14 cellular contexts compared by ENCODE assay signal in the genomic region with DNA sequence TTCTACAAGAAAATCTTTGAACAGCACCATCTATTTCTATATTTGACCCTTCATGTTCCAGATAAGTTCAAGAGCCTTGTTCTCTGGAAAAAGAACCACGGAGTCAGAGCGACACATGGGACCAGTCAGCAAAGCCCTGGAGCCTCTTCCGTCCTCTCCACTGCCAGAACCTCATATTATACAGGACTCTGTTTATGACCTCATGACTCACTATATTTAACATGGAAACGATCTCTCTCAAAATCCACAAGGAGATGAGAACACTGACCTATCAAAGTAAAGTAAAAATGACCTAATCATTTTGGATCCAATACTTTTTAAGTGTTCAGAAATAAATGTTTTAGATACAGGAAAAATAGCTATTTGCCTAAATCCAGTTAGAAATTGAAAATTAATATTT.
DNase-seq lines count a peak whose midpoint lies in the region; ATAC-seq and TF ChIP-seq lines count a peak whose summit lies in the region.
"Had no signal": no experiment of that assay in that cellular context is flagged by ENCODE, and none has a peak within 500 bp of the region (broad histone marks: within the 10 kb centered on the region; RNA-seq: fewer than 3 reads in every experiment).

No MANE protein-coding gene starts in this region.

- no peak for DNase-seq in activated CD4-positive, alpha-beta T cell treated with anti-CD3 and anti-CD28 coated beads for 36 hours
- no peak for DNase-seq in activated CD4-positive, alpha-beta T cell treated with anti-CD3 and anti-CD28 coated beads, Interleukin-2, amount 50 U/mL, for 1 hour
- DNase-seq in epithelial cell of esophagus (ENCODE audit: low read depth) (peak; percentile 11), osteocyte (ENCODE audit: extremely low spot score, unreplicated experiment) (no peak), AML-193 (lab: John Stamatoyannopoulos, UW) (no peak)
- DNase-seq in activated T-helper 1 cell treated with anti-CD3 and anti-CD28 coated beads, Interleukin-12 subunit alpha, Interleukin-12 subunit beta, Interleukin-2, Interleukin-4 antibody, amounts not matched to agents 30 ng/mL and 10 ng/mL and 1 ng/mL, durations not matched to agents 14 hours and 24 hours and 36 hours (ENCODE audit: low spot score), result no peak
- DNase-seq: cerebellar nuclear complex, DMS53, gastrocnemius medialis, small intestine, upper lobe of right lung had no signal

- intact Hi-C loops in activated CD4-positive, alpha-beta T cell treated with anti-CD3 and anti-CD28 coated beads for 36 hours (cut with DNase I, micrococcal nuclease), result no loop called here
- intact Hi-C loops in activated T-helper 1 cell treated with anti-CD3 and anti-CD28 coated beads, Interleukin-12 subunit alpha, Interleukin-12 subunit beta, Interleukin-2, Interleukin-4 antibody, amounts not matched to agents 30 ng/mL and 10 ng/mL and 1 ng/mL, durations not matched to agents 14 hours and 24 hours and 36 hours (cut with micrococcal nuclease), result no loop called here

- no peak for ATAC-seq in activated CD4-positive, alpha-beta T cell treated with anti-CD3 and anti-CD28 coated beads for 36 hours
- no peak for ATAC-seq in GM18873 (IDR thresholded peaks at IDR 0.05; ENCODE audit: low FRiP score, unreplicated experiment)
- ATAC-seq: gastrocnemius medialis; natural killer cell treated with Interleukin-12 subunit alpha and Interleukin-12 subunit beta and Interleukin-15 and Interleukin-18, amount 100 ng/mL, for 72 hours; upper lobe of right lung had no signal

- H3K4me1 ChIP-seq in OCI-LY3 (ENCODE audit: low read length), result peaks cover 6% of the 10 kb centered on the region
- H3K4me1 ChIP-seq: gastrocnemius medialis, upper lobe of right lung had no signal

- H3K4me1 Mint-ChIP-seq in activated CD4-positive, alpha-beta T cell treated with anti-CD3 and anti-CD28 coated beads for 36 hours, result peaks cover 90% of the 10 kb centered on the region
- peaks cover 27% of the 10 kb centered on the region for H3K4me1 Mint-ChIP-seq in osteocyte (ENCODE audit: unreplicated experiment)
- peaks cover 76% of the 10 kb centered on the region for H3K4me1 Mint-ChIP-seq in activated T-helper 1 cell treated with anti-CD3 and anti-CD28 coated beads, Interleukin-12 subunit alpha, Interleukin-12 subunit beta, Interleukin-2, Interleukin-4 antibody, amounts not matched to agents 30 ng/mL and 10 ng/mL and 1 ng/mL, durations not matched to agents 14 hours and 24 hours and 36 hours (ENCODE audit: low read depth)

- no peaks in the 10 kb centered on the region for H3K79me2 ChIP-seq in OCI-LY3 (ENCODE audit: low read length)

- H3K27ac ChIP-seq in OCI-LY3 (ENCODE audit: low read length), result no peak overlapping the region
- H3K27ac ChIP-seq: gastrocnemius medialis, upper lobe of right lung had no signal

- H3K4me2 ChIP-seq in OCI-LY3 (ENCODE audit: low read length), result peak overlapping the region; percentile 63

- no peaks in the 10 kb centered on the region for H3K36me3 ChIP-seq in OCI-LY3 (replicated peaks; ENCODE audit: low read depth, low read length)
- H3K36me3 ChIP-seq: gastrocnemius medialis, upper lobe of right lung had no signal

- CTCF ChIA-PET in activated CD4-positive, alpha-beta T cell treated with anti-CD3 and anti-CD28 coated beads for 36 hours (lab: Charles Lee), result interaction anchor here (0.6 to 1.6 kb wide), 3 partner anchors 17 to 64 kb away, joined by 4 to 6 read pairs (median 6); no protein-coding TSS in a partner anchor

- H3K9me3 Mint-ChIP-seq in activated CD4-positive, alpha-beta T cell treated with anti-CD3 and anti-CD28 coated beads for 36 hours (ENCODE audit: low read depth), result no peaks in the 10 kb centered on the region
- no peaks in the 10 kb centered on the region for H3K9me3 Mint-ChIP-seq in osteocyte (ENCODE audit: unreplicated experiment)
- peaks cover 1% of the 10 kb centered on the region for H3K9me3 Mint-ChIP-seq in activated T-helper 1 cell treated with anti-CD3 and anti-CD28 coated beads, Interleukin-12 subunit alpha, Interleukin-12 subunit beta, Interleukin-2, Interleukin-4 antibody, amounts not matched to agents 30 ng/mL and 10 ng/mL and 1 ng/mL, durations not matched to agents 14 hours and 24 hours and 36 hours
- H3K9me3 Mint-ChIP-seq: natural killer cell treated with Interleukin-12 subunit alpha and Interleukin-12 subunit beta and Interleukin-15 and Interleukin-18, amount 100 ng/mL, for 72 hours had no signal

- H4K20me1 ChIP-seq in OCI-LY3 (ENCODE audit: insufficient read depth, low read length), result no peaks in the 10 kb centered on the region

- POLR2A ChIA-PET in activated CD4-positive, alpha-beta T cell treated with anti-CD3 and anti-CD28 coated beads for 36 hours (lab: Charles Lee), result no interaction called here

- H3K4me3 ChIP-seq in OCI-LY3 (ENCODE audit: low read length) (peak overlapping the region; percentile 64), epithelial cell of esophagus (ENCODE audit: low read length) (no peak overlapping the region)
- H3K4me3 ChIP-seq: gastrocnemius medialis, upper lobe of right lung had no signal

- peak overlapping the region; percentile 68 for H3K27ac Mint-ChIP-seq in activated CD4-positive, alpha-beta T cell treated with anti-CD3 and anti-CD28 coated beads for 36 hours
- peak overlapping the region; percentile 58 for H3K27ac Mint-ChIP-seq in osteocyte (ENCODE audit: unreplicated experiment)
- no peak overlapping the region for H3K27ac Mint-ChIP-seq in activated T-helper 1 cell treated with anti-CD3 and anti-CD28 coated beads, Interleukin-12 subunit alpha, Interleukin-12 subunit beta, Interleukin-2, Interleukin-4 antibody, amounts not matched to agents 30 ng/mL and 10 ng/mL and 1 ng/mL, durations not matched to agents 14 hours and 24 hours and 36 hours

- no peaks in the 10 kb centered on the region for H3K9me3 ChIP-seq in OCI-LY3 (ENCODE audit: insufficient read depth, low read length)
- H3K9me3 ChIP-seq: gastrocnemius medialis, upper lobe of right lung had no signal

- H3K4me3 Mint-ChIP-seq in activated CD4-positive, alpha-beta T cell treated with anti-CD3 and anti-CD28 coated beads for 36 hours, result peak overlapping the region; percentile 9
- H3K4me3 Mint-ChIP-seq in osteocyte (ENCODE audit: unreplicated experiment), result no peak overlapping the region
- no peak overlapping the region for H3K4me3 Mint-ChIP-seq in activated T-helper 1 cell treated with anti-CD3 and anti-CD28 coated beads, Interleukin-12 subunit alpha, Interleukin-12 subunit beta, Interleukin-2, Interleukin-4 antibody, amounts not matched to agents 30 ng/mL and 10 ng/mL and 1 ng/mL, durations not matched to agents 14 hours and 24 hours and 36 hours
- H3K4me3 Mint-ChIP-seq: natural killer cell treated with Interleukin-12 subunit alpha and Interleukin-12 subunit beta and Interleukin-15 and Interleukin-18, amount 100 ng/mL, for 72 hours had no signal

- H3K9ac ChIP-seq in OCI-LY3 (ENCODE audit: low read length), result no peak overlapping the region

- no peaks in the 10 kb centered on the region for H3K27me3 ChIP-seq in OCI-LY3 (ENCODE audit: low read depth, low read length)
- H3K27me3 ChIP-seq: upper lobe of right lung had no signal

- H2AFZ ChIP-seq in OCI-LY3 (ENCODE audit: low read depth, low read length), result no peak overlapping the region

- peaks cover 44% of the 10 kb centered on the region for H3K36me3 Mint-ChIP-seq in activated CD4-positive, alpha-beta T cell treated with anti-CD3 and anti-CD28 coated beads for 36 hours (ENCODE audit: low read depth)
- H3K36me3 Mint-ChIP-seq in osteocyte (ENCODE audit: unreplicated experiment), result peaks cover 7% of the 10 kb centered on the region
- H3K36me3 Mint-ChIP-seq in activated T-helper 1 cell treated with anti-CD3 and anti-CD28 coated beads, Interleukin-12 subunit alpha, Interleukin-12 subunit beta, Interleukin-2, Interleukin-4 antibody, amounts not matched to agents 30 ng/mL and 10 ng/mL and 1 ng/mL, durations not matched to agents 14 hours and 24 hours and 36 hours (ENCODE audit: low read depth), result peaks cover 51% of the 10 kb centered on the region

- no peaks in the 10 kb centered on the region for H3K27me3 Mint-ChIP-seq in activated CD4-positive, alpha-beta T cell treated with anti-CD3 and anti-CD28 coated beads for 36 hours
- no peaks in the 10 kb centered on the region for H3K27me3 Mint-ChIP-seq in osteocyte (ENCODE audit: unreplicated experiment)
- no peaks in the 10 kb centered on the region for H3K27me3 Mint-ChIP-seq in activated T-helper 1 cell treated with anti-CD3 and anti-CD28 coated beads, Interleukin-12 subunit alpha, Interleukin-12 subunit beta, Interleukin-2, Interleukin-4 antibody, amounts not matched to agents 30 ng/mL and 10 ng/mL and 1 ng/mL, durations not matched to agents 14 hours and 24 hours and 36 hours (ENCODE audit: insufficient read depth)

- TF ChIP-seq CTCF in OCI-LY3 (IDR thresholded peaks at IDR 0.05; ENCODE audit: low read depth, low read length) (no peak), epithelial cell of esophagus (IDR thresholded peaks at IDR 0.05; ENCODE audit: insufficient read depth, low read depth, low read length, missing control alignments) (no peak), osteocyte (IDR thresholded peaks at IDR 0.05) (no peak)
